In genomic region chr1:83626603-83627002, GRCh38 we compare ENCODE assay signal across 14 cellular contexts.
DNase-seq lines count a peak whose midpoint lies in the region; ATAC-seq and TF ChIP-seq lines count a peak whose summit lies in the region.
"Had no signal": no experiment of that assay in that cellular context is flagged by ENCODE, and none has a peak within 500 bp of the region (broad histone marks: within the 10 kb centered on the region; RNA-seq: fewer than 3 reads in every experiment).

No MANE protein-coding gene starts in this region.

- H3K4me1 ChIP-seq in tibial nerve: no peaks in the 10 kb centered on the region
- H3K4me1 ChIP-seq: uterus had no signal

- no peak overlapping the region for H3K4me3 Mint-ChIP-seq in activated naive CD4-positive, alpha-beta T cell treated with anti-CD3 and anti-CD28 coated beads, Interleukin-2, amount 10 ng/mL, durations not matched to agents 7 days and 5 days
- H3K4me3 Mint-ChIP-seq in glutamatergic neuron (ENCODE audit: unreplicated experiment): no peak overlapping the region
- H3K4me3 Mint-ChIP-seq: activated CD8-positive, alpha-beta memory T cell treated with anti-CD3 and anti-CD28 coated beads, Interleukin-2, amount 10 ng/mL, durations not matched to agents 7 days and 5 days; activated naive CD8-positive, alpha-beta T cell had no signal

- CTCF ChIA-PET in activated naive CD4-positive, alpha-beta T cell treated with anti-CD3 and anti-CD28 coated beads, Interleukin-2, amount 10 ng/mL, durations not matched to agents 7 days and 5 days (lab: Charles Lee): no interaction called here

- H3K4me3 ChIP-seq in tibial nerve: no peak overlapping the region
- H3K4me3 ChIP-seq: uterus had no signal

- H3K9me3 ChIP-seq in tibial nerve: no peaks in the 10 kb centered on the region
- H3K9me3 ChIP-seq: uterus had no signal

- H3K9me3 Mint-ChIP-seq in activated naive CD4-positive, alpha-beta T cell treated with anti-CD3 and anti-CD28 coated beads, Interleukin-2, amount 10 ng/mL, durations not matched to agents 7 days and 5 days: peaks cover 6% of the 10 kb centered on the region
- peaks cover 4% of the 10 kb centered on the region for H3K9me3 Mint-ChIP-seq in glutamatergic neuron (ENCODE audit: unreplicated experiment)

- TF ChIP-seq POLR2A in erythroblast (IDR thresholded peaks at IDR 0.05; ENCODE audit: low read length): no peak
- TF ChIP-seq POLR2A in tibial nerve (IDR thresholded peaks at IDR 0.05): no peak

- peak overlapping the region; percentile 51 for H3K27ac Mint-ChIP-seq in activated naive CD4-positive, alpha-beta T cell treated with anti-CD3 and anti-CD28 coated beads, Interleukin-2, amount 10 ng/mL, durations not matched to agents 7 days and 5 days
- no peak overlapping the region for H3K27ac Mint-ChIP-seq in glutamatergic neuron (ENCODE audit: unreplicated experiment)
- H3K27ac Mint-ChIP-seq: activated CD8-positive, alpha-beta memory T cell treated with anti-CD3 and anti-CD28 coated beads, Interleukin-2, amount 10 ng/mL, durations not matched to agents 7 days and 5 days; activated naive CD8-positive, alpha-beta T cell had no signal

- ATAC-seq in HG03175 (IDR thresholded peaks at IDR 0.05; ENCODE audit: unreplicated experiment): peak; percentile 72
- ATAC-seq in GM19023 (IDR thresholded peaks at IDR 0.05; ENCODE audit: unreplicated experiment): no peak
- ATAC-seq: activated CD8-positive, alpha-beta memory T cell treated with anti-CD3 and anti-CD28 coated beads, Interleukin-2, amount 10 ng/mL, durations not matched to agents 7 days and 5 days; Right ventricle myocardium inferior had no signal

- DNase-seq in activated naive CD4-positive, alpha-beta T cell treated with anti-CD3 and anti-CD28 coated beads, Interleukin-2, amount 10 ng/mL, durations not matched to agents 7 days and 5 days: no peak
- DNase-seq in activated naive CD4-positive, alpha-beta T cell (lab: John Stamatoyannopoulos, UW): no peak
- peak; percentile 46 for DNase-seq in NCI-H748 treated with DMSO at 0.1 percent for 48 hours (lab: John Stamatoyannopoulos, UW)
- no peak for DNase-seq in erythroblast (lab: John Stamatoyannopoulos, UW)
- no peak for DNase-seq in tibial nerve (ENCODE audit: low spot score in 2 of 2)
- DNase-seq in glutamatergic neuron: no peak
- DNase-seq: activated CD8-positive, alpha-beta memory T cell treated with anti-CD3 and anti-CD28 coated beads, Interleukin-2, amount 10 ng/mL, durations not matched to agents 7 days and 5 days; midbrain; NCI-H2171; uterus had no signal

- no peaks in the 10 kb centered on the region for H3K36me3 Mint-ChIP-seq in activated naive CD4-positive, alpha-beta T cell treated with anti-CD3 and anti-CD28 coated beads, Interleukin-2, amount 10 ng/mL, durations not matched to agents 7 days and 5 days
- no peaks in the 10 kb centered on the region for H3K36me3 Mint-ChIP-seq in glutamatergic neuron (ENCODE audit: unreplicated experiment)
- H3K36me3 Mint-ChIP-seq: activated CD8-positive, alpha-beta memory T cell treated with anti-CD3 and anti-CD28 coated beads, Interleukin-2, amount 10 ng/mL, durations not matched to agents 7 days and 5 days; activated naive CD8-positive, alpha-beta T cell had no signal

- no peaks in the 10 kb centered on the region for H3K36me3 ChIP-seq in tibial nerve
- H3K36me3 ChIP-seq: uterus had no signal

- 50 to 61% methylated on average over 1 of the region's 1 CpG for WGBS in tibial nerve, 2 donors

- no peaks in the 10 kb centered on the region for H3K27me3 Mint-ChIP-seq in activated naive CD4-positive, alpha-beta T cell treated with anti-CD3 and anti-CD28 coated beads, Interleukin-2, amount 10 ng/mL, durations not matched to agents 7 days and 5 days
- H3K27me3 Mint-ChIP-seq in glutamatergic neuron (ENCODE audit: unreplicated experiment): peaks cover 3% of the 10 kb centered on the region
- H3K27me3 Mint-ChIP-seq: activated CD8-positive, alpha-beta memory T cell treated with anti-CD3 and anti-CD28 coated beads, Interleukin-2, amount 10 ng/mL, durations not matched to agents 7 days and 5 days; activated naive CD8-positive, alpha-beta T cell had no signal

- no peaks in the 10 kb centered on the region for H3K27me3 ChIP-seq in tibial nerve
- H3K27me3 ChIP-seq: uterus had no signal

- H3K4me1 Mint-ChIP-seq in activated naive CD4-positive, alpha-beta T cell treated with anti-CD3 and anti-CD28 coated beads, Interleukin-2, amount 10 ng/mL, durations not matched to agents 7 days and 5 days: no peaks in the 10 kb centered on the region
- peaks cover 3% of the 10 kb centered on the region for H3K4me1 Mint-ChIP-seq in glutamatergic neuron (ENCODE audit: low read depth, unreplicated experiment)
- H3K4me1 Mint-ChIP-seq: activated CD8-positive, alpha-beta memory T cell treated with anti-CD3 and anti-CD28 coated beads, Interleukin-2, amount 10 ng/mL, durations not matched to agents 7 days and 5 days had no signal

- no peak overlapping the region for H3K27ac ChIP-seq in tibial nerve
- H3K27ac ChIP-seq: uterus had no signal

- TF ChIP-seq CTCF in tibial nerve (IDR thresholded peaks at IDR 0.05) (no peak), glutamatergic neuron (IDR thresholded peaks at IDR 0.05; ENCODE audit: partially characterized antibody, unreplicated experiment) (no peak)

- no peak for TF ChIP-seq EP300 in tibial nerve (IDR thresholded peaks at IDR 0.05)
